ENCODE assay signal across 1 cellular context in genomic region chr3:144809381-144809780, GRCh38.
TF ChIP-seq lines count a peak whose summit lies in the region.

No MANE protein-coding gene starts in this region.

TF ChIP-seq in GM12878, 131 proteins besides CTCF, POLR2A, EP300 and RAD21 (continued from another document):
- TF ChIP-seq, protein P1, sequence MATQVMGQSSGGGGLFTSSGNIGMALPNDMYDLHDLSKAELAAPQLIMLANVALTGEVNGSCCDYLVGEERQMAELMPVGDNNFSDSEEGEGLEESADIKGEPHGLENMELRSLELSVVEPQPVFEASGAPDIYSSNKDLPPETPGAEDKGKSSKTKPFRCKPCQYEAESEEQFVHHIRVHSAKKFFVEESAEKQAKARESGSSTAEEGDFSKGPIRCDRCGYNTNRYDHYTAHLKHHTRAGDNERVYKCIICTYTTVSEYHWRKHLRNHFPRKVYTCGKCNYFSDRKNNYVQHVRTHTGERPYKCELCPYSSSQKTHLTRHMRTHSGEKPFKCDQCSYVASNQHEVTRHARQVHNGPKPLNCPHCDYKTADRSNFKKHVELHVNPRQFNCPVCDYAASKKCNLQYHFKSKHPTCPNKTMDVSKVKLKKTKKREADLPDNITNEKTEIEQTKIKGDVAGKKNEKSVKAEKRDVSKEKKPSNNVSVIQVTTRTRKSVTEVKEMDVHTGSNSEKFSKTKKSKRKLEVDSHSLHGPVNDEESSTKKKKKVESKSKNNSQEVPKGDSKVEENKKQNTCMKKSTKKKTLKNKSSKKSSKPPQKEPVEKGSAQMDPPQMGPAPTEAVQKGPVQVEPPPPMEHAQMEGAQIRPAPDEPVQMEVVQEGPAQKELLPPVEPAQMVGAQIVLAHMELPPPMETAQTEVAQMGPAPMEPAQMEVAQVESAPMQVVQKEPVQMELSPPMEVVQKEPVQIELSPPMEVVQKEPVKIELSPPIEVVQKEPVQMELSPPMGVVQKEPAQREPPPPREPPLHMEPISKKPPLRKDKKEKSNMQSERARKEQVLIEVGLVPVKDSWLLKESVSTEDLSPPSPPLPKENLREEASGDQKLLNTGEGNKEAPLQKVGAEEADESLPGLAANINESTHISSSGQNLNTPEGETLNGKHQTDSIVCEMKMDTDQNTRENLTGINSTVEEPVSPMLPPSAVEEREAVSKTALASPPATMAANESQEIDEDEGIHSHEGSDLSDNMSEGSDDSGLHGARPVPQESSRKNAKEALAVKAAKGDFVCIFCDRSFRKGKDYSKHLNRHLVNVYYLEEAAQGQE (IDR thresholded peaks at IDR 0.05; ENCODE audit: low read depth, low read length), result no peak
- TF ChIP-seq HDAC2 (IDR thresholded peaks at IDR 0.05) (no peak), NFIC (IDR thresholded peaks at IDR 0.05; ENCODE audit: low read depth, low read length) (peak; percentile 45; the same call in 1 of the 2 replicates), NFYA (IDR thresholded peaks at IDR 0.05; ENCODE audit: borderline replicate concordance, low read depth, low read length) (no peak), FOS (IDR thresholded peaks at IDR 0.05; ENCODE audit: borderline replicate concordance, extremely low read depth, insufficient read length) (no peak), SPI1 (IDR thresholded peaks at IDR 0.05; ENCODE audit: borderline replicate concordance, insufficient read depth, low read depth, low read length) (peak; percentile 52; the same call in 1 of the 2 replicates), SMAD5 (IDR thresholded peaks at IDR 0.05; ENCODE audit: low read depth) (no peak)
- TF ChIP-seq, protein P2, sequence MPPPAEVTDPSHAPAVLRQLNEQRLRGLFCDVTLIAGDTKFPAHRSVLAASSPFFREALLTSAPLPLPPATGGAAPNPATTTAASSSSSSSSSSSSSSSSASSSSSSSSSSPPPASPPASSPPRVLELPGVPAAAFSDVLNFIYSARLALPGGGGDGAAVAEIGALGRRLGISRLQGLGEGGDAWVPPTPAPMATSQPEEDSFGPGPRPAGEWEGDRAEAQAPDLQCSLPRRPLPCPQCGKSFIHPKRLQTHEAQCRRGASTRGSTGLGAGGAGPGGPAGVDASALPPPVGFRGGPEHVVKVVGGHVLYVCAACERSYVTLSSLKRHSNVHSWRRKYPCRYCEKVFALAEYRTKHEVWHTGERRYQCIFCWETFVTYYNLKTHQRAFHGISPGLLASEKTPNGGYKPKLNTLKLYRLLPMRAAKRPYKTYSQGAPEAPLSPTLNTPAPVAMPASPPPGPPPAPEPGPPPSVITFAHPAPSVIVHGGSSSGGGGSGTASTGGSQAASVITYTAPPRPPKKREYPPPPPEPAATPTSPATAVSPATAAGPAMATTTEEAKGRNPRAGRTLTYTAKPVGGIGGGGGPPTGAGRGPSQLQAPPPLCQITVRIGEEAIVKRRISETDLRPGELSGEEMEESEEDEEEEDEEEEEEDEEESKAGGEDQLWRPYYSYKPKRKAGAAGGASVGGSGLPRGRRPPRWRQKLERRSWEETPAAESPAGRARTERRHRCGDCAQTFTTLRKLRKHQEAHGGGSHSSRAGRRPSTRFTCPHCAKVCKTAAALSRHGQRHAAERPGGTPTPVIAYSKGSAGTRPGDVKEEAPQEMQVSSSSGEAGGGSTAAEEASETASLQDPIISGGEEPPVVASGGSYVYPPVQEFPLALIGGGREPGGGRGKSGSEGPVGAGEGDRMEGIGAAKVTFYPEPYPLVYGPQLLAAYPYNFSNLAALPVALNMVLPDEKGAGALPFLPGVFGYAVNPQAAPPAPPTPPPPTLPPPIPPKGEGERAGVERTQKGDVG (CRISPR knock-in tag; IDR thresholded peaks at IDR 0.05), result no peak
- TF ChIP-seq, protein P3, sequence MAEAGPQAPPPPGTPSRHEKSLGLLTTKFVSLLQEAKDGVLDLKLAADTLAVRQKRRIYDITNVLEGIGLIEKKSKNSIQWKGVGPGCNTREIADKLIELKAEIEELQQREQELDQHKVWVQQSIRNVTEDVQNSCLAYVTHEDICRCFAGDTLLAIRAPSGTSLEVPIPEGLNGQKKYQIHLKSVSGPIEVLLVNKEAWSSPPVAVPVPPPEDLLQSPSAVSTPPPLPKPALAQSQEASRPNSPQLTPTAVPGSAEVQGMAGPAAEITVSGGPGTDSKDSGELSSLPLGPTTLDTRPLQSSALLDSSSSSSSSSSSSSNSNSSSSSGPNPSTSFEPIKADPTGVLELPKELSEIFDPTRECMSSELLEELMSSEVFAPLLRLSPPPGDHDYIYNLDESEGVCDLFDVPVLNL (IDR thresholded peaks at IDR 0.05; ENCODE audit: low read depth, low read length), result no peak
